13 cellular contexts compared by ENCODE assay signal in genomic region chr5:159975462-159976019, GRCh38. TPM values are rescaled to one million over a fixed set of nuclear protein-coding genes. Genes with fewer than 3 reads are reported as not detected.
A peak's percentile ranks its signal among the peaks of the same experiment; 100 is the strongest.
DNase-seq lines count a peak whose midpoint lies in the region; ATAC-seq, FAIRE-seq and TF ChIP-seq lines count a peak whose summit lies in the region.
"Had no signal": no experiment of that assay in that cellular context is flagged by ENCODE, and none has a peak within 500 bp of the region (broad histone marks: within the 10 kb centered on the region; RNA-seq: fewer than 3 reads in every experiment).

No MANE protein-coding gene starts in this region.

- H3K79me2 ChIP-seq in HepG2 (ENCODE audit: insufficient read depth, low read length) = no peaks in the 10 kb centered on the region

- H3K4me1 ChIP-seq in BE2C = no peaks in the 10 kb centered on the region
- no peaks in the 10 kb centered on the region for H3K4me1 ChIP-seq in HepG2 (ENCODE audit: insufficient read depth, low read length)

- peak; percentile 22 for TF ChIP-seq CTCF in BE2C (IDR thresholded peaks at IDR 0.05; ENCODE audit: low read depth, low read length)
- TF ChIP-seq CTCF in cardiac fibroblast (IDR thresholded peaks at IDR 0.05; ENCODE audit: low read depth, low read length) = peak; percentile 60
- TF ChIP-seq CTCF in HepG2 (CRISPR knock-in tag; IDR thresholded peaks at IDR 0.05) = no peak

- CTCF ChIA-PET in HepG2 (lab: Yijun Ruan, JAX; ENCODE audit: low intra/inter-chr PET ratio, low total read pairs) = no interaction called here

- no peak overlapping the region for H2AFZ ChIP-seq in HepG2 (ENCODE audit: low read length)

- H3K9ac ChIP-seq in HepG2 (ENCODE audit: insufficient read depth, low read depth, low read length) = no peak overlapping the region

- POLR2A ChIA-PET in HepG2 (lab: Yijun Ruan, JAX) = no interaction called here

- in situ Hi-C loops in HepG2 (cut with HindIII; ENCODE audit: extremely low pct_ligation_motif_present, low pct_unique_long_range_greater_than_20kb) = no loop called here

- no peaks in the 10 kb centered on the region for H4K20me1 ChIP-seq in HepG2 (ENCODE audit: insufficient read depth, low read length)

- H3K27me3 ChIP-seq in BE2C (peaks cover 78% of the 10 kb centered on the region), HepG2 (ENCODE audit: control insufficient read depth in 1 of 2, insufficient read depth in 2 of 2, low read length in 2 of 2) (peaks cover 1 to 31% of the 10 kb centered on the region in 2 experiments; a peak in 4 of 5 replicates)

- intact Hi-C loops in HepG2 (cut with micrococcal nuclease; ENCODE audit: unreplicated experiment) = no loop called here

- no peak for TF ChIP-seq POLR2A in HepG2 (IDR thresholded peaks at IDR 0.05; ENCODE audit: insufficient read depth in 1 of 2, low read depth in 2 of 2, low read length in 2 of 2)

- H3K27ac ChIP-seq in HepG2 (ENCODE audit: extremely low read length, insufficient read depth, low read length) = no peak overlapping the region
- H3K27ac ChIP-seq: stomach, VCaP had no signal

- no peaks in the 10 kb centered on the region for H3K36me3 ChIP-seq in BE2C
- no peaks in the 10 kb centered on the region for H3K36me3 ChIP-seq in HepG2 (replicated peaks in 1 of 2; ENCODE audit: control insufficient read depth in 1 of 2, insufficient read depth in 2 of 2, low read length in 2 of 2)
- H3K36me3 ChIP-seq: stomach had no signal

- ATAC-seq in HepG2 (peak; percentile 78), GM18873 (IDR thresholded peaks at IDR 0.05; ENCODE audit: low FRiP score, unreplicated experiment) (no peak), HG03135 (IDR thresholded peaks at IDR 0.05; ENCODE audit: unreplicated experiment) (no peak)

- peak; percentile 23 for TF ChIP-seq RAD21 in Ishikawa (IDR thresholded peaks at IDR 0.05; ENCODE audit: low read depth)
- TF ChIP-seq RAD21 in HepG2 (CRISPR knock-in tag; IDR thresholded peaks at IDR 0.05) = no peak

- 0% methylated on average over 1 of the region's 2 CpGs for WGBS in HepG2 (ENCODE audit: low lambda C conversion rate)

- H3K4me2 ChIP-seq in HepG2 (ENCODE audit: low read depth, low read length) = no peak overlapping the region

- no TSS peak for BruUV-seq in HepG2 (replicated peaks; lab: Mats Ljungman, UMichigan)

- no peak for DNase-seq in BE2C
- DNase-seq in cardiac fibroblast (ENCODE audit: low read depth in 2 of 2) = peak; percentile 93 to 95
- peak; percentile 6 for DNase-seq in HepG2 (ENCODE audit: low spot score)
- no peak for DNase-seq in frontal cortex (ENCODE audit: low spot score in 2 of 2)
- no peak for DNase-seq in NCI-H2081 treated with DMSO at 0.1 percent for 48 hours (lab: John Stamatoyannopoulos, UW)
- DNase-seq: GF-D8, nucleus accumbens, stomach had no signal

- FAIRE-seq in HepG2 (lab: Jason Lieb, UNC) (no peak), frontal cortex (lab: Jason Lieb, UNC) (no peak)

- H3K9me3 ChIP-seq in BE2C = no peaks in the 10 kb centered on the region; the same call in 1 of the 2 replicates
- H3K9me3 ChIP-seq in HepG2 (ENCODE audit: low read length) = no peaks in the 10 kb centered on the region
- H3K9me3 ChIP-seq: stomach had no signal

- TF ChIP-seq EP300 in Ishikawa (IDR thresholded peaks at IDR 0.05; ENCODE audit: borderline replicate concordance) (peak; percentile 67; the same call in 1 of the 2 replicates), HepG2 (IDR thresholded peaks at IDR 0.05; ENCODE audit: low read depth in 2 of 2, low read length in 2 of 2) (no peak), HepG2 (CRISPR knock-in tag; IDR thresholded peaks at IDR 0.05; ENCODE audit: borderline replicate concordance) (no peak)

- H3K4me3 ChIP-seq in BE2C (ENCODE audit: low read depth, low read length) (no peak overlapping the region), cardiac fibroblast (replicated peaks in 1 of 2; ENCODE audit: low read depth in 2 of 2, low read length in 2 of 2) (no peak overlapping the region), HepG2 (replicated peaks in 1 of 3; ENCODE audit: insufficient read depth in 1 of 3, low read depth in 2 of 3, low read length in 3 of 3) (no peak overlapping the region)
- H3K4me3 ChIP-seq: coronary artery, stomach had no signal

TF ChIP-seq in Ishikawa, 13 proteins besides CTCF, POLR2A, EP300 and RAD21 (continues in another document):
- peak; percentile 48; the same call in 1 of the 2 replicates for TF ChIP-seq TEAD4 (IDR thresholded peaks at IDR 0.05)

TF ChIP-seq in HepG2, 621 proteins besides CTCF, POLR2A, EP300 and RAD21 (continues in another document):
- TF ChIP-seq RFX5 (IDR thresholded peaks at IDR 0.05; ENCODE audit: low read depth, low read length) (no peak), GLMP (CRISPR knock-in tag; IDR thresholded peaks at IDR 0.05; ENCODE audit: borderline replicate concordance) (no peak), ZFP36L2 (CRISPR knock-in tag; IDR thresholded peaks at IDR 0.05) (no peak)

RNA-seq across cellular contexts. Expression of gene TTC1, which starts 33.4 kb away (rescaled TPM):
- polyA plus RNA-seq in BE2C (2012; ENCODE audit: insufficient read depth, insufficient read length, low read depth) = 72.6 TPM
- 72.1 and 104 TPM in 2 replicates for total RNA-seq in HepG2 (2016; rRNA removed; fragmentation: Illumina TruSeq; extraction: Trizol)
- 19.3 and 21.9 TPM in 2 replicates for total RNA-seq in HepG2 (2016; cell fraction: cytosol; rRNA removed; fragmentation: Illumina TruSeq; extraction: Trizol; ENCODE audit: low read depth)
- 69.2 and 107 TPM in 2 replicates for total RNA-seq in HepG2 (2016; cell fraction: insoluble cytoplasmic fraction; rRNA removed; fragmentation: Illumina TruSeq; extraction: Trizol)
- total RNA-seq in HepG2 (2016; cell fraction: membrane; rRNA removed; fragmentation: Illumina TruSeq; extraction: Trizol) = 24.6 and 25.7 TPM in 2 replicates
- total RNA-seq in HepG2 (2016; cell fraction: nucleus; rRNA removed; fragmentation: Illumina TruSeq; extraction: Trizol) = 28.3 and 31.8 TPM in 2 replicates
- polyA plus RNA-seq in HepG2 (2011; rRNA removed) = 15.2 and 16.1 TPM in 2 replicates
- polyA plus RNA-seq in HepG2 (2011; cell fraction: cytosol; rRNA removed) = 10.5 and 13.3 TPM in 2 replicates
- 6.2 and 8.3 TPM in 2 replicates for polyA plus RNA-seq in HepG2 (2011; cell fraction: nucleus; rRNA removed)
- 23.2 and 26.0 TPM in 2 replicates for polyA plus RNA-seq in HepG2 (2012)
- polyA plus RNA-seq in HepG2 (2016; cell fraction: cytosol; fragmentation: Illumina TruSeq; extraction: Trizol; ENCODE audit: low read depth) = 10.3 TPM in 2 replicates
- 106 and 107 TPM in 2 replicates for polyA plus RNA-seq in HepG2 (2016; cell fraction: insoluble cytoplasmic fraction; fragmentation: Illumina TruSeq; extraction: Trizol; ENCODE audit: low read depth)
- polyA plus RNA-seq in HepG2 (2016; cell fraction: membrane; fragmentation: Illumina TruSeq; extraction: Trizol; ENCODE audit: low read depth) = 15.9 and 17.3 TPM in 2 replicates
- polyA plus RNA-seq in HepG2 (2016; cell fraction: nucleus; fragmentation: Illumina TruSeq; extraction: Trizol; ENCODE audit: insufficient read depth, low read depth) = 37.7 and 41.1 TPM in 2 replicates
- 16.7 and 45.6 TPM in 2 replicates for polyA minus RNA-seq in HepG2 (2011; rRNA and poly(A)+ RNA removed; ENCODE audit: low replicate concordance)
- polyA minus RNA-seq in HepG2 (2011; cell fraction: cytosol; rRNA and poly(A)+ RNA removed) = 8.1 and 9.6 TPM in 2 replicates
- 15.7 and 18.4 TPM in 2 replicates for polyA minus RNA-seq in HepG2 (2011; cell fraction: nucleus; rRNA and poly(A)+ RNA removed)
- total RNA-seq in frontal cortex = 48.1 TPM

RNA-seq across cellular contexts. Expression of gene ADRA1B, which starts 59.3 kb away (rescaled TPM):
- polyA plus RNA-seq in BE2C (2012; ENCODE audit: insufficient read depth, insufficient read length, low read depth) = 1.2 TPM
- not detected in 2 replicates for total RNA-seq in HepG2 (2016; rRNA removed; fragmentation: Illumina TruSeq; extraction: Trizol)
- not detected in 2 replicates for total RNA-seq in HepG2 (2016; cell fraction: cytosol; rRNA removed; fragmentation: Illumina TruSeq; extraction: Trizol; ENCODE audit: low read depth)
- total RNA-seq in HepG2 (2016; cell fraction: insoluble cytoplasmic fraction; rRNA removed; fragmentation: Illumina TruSeq; extraction: Trizol) = not detected in 2 replicates
- total RNA-seq in HepG2 (2016; cell fraction: membrane; rRNA removed; fragmentation: Illumina TruSeq; extraction: Trizol) = not detected in 2 replicates
- not detected in 2 replicates for total RNA-seq in HepG2 (2016; cell fraction: nucleus; rRNA removed; fragmentation: Illumina TruSeq; extraction: Trizol)
- not detected in 2 replicates for polyA plus RNA-seq in HepG2 (2011; rRNA removed)
- not detected in 2 replicates for polyA plus RNA-seq in HepG2 (2011; cell fraction: cytosol; rRNA removed)
- polyA plus RNA-seq in HepG2 (2011; cell fraction: nucleus; rRNA removed) = not detected in 2 replicates
- not detected in 2 replicates for polyA plus RNA-seq in HepG2 (2012)
- not detected in 2 replicates for polyA plus RNA-seq in HepG2 (2016; cell fraction: cytosol; fragmentation: Illumina TruSeq; extraction: Trizol; ENCODE audit: low read depth)
- polyA plus RNA-seq in HepG2 (2016; cell fraction: insoluble cytoplasmic fraction; fragmentation: Illumina TruSeq; extraction: Trizol; ENCODE audit: low read depth) = not detected in 2 replicates
- not detected in 2 replicates for polyA plus RNA-seq in HepG2 (2016; cell fraction: membrane; fragmentation: Illumina TruSeq; extraction: Trizol; ENCODE audit: low read depth)
- not detected in 2 replicates for polyA plus RNA-seq in HepG2 (2016; cell fraction: nucleus; fragmentation: Illumina TruSeq; extraction: Trizol; ENCODE audit: insufficient read depth, low read depth)
- 0.14 TPM in 1 of 2 replicates, not detected in the other for polyA minus RNA-seq in HepG2 (2011; rRNA and poly(A)+ RNA removed; ENCODE audit: low replicate concordance)
- not detected in 2 replicates for polyA minus RNA-seq in HepG2 (2011; cell fraction: cytosol; rRNA and poly(A)+ RNA removed)
- polyA minus RNA-seq in HepG2 (2011; cell fraction: nucleus; rRNA and poly(A)+ RNA removed) = not detected in 2 replicates
- 1.2 TPM for total RNA-seq in frontal cortex

Comparison
In these comparisons a context has a peak if more than half of its experiments do, and no peak if none do; other contexts are left out.
1. DNase-seq: peak in cardiac fibroblast (2 of 2) and HepG2 (single experiment); none in BE2C (single experiment), frontal cortex (0 of 2) and NCI-H2081 treated with DMSO at 0.1 percent for 48 hours (single experiment).